In genomic region chr1:37323486-37324377, GRCh38 we compare ENCODE assay signal across 8 cellular contexts.
DNase-seq lines count a peak whose midpoint lies in the region; ATAC-seq and TF ChIP-seq lines count a peak whose summit lies in the region.

No MANE protein-coding gene starts in this region.

- H3K4me3 ChIP-seq in NB4 (ENCODE audit: low read depth, low read length): no peak overlapping the region
- H3K4me3 ChIP-seq in ascending aorta: no peak overlapping the region
- H3K4me3 ChIP-seq in tibial nerve: no peak overlapping the region
- H3K4me3 ChIP-seq in CD8-positive, alpha-beta memory T cell (ENCODE audit: low read length): no peak overlapping the region

- H3K4me1 Mint-ChIP-seq in activated naive CD4-positive, alpha-beta T cell treated with anti-CD3 and anti-CD28 coated beads, Interleukin-2, amount 10 ng/mL, durations not matched to agents 7 days and 5 days: no peaks in the 10 kb centered on the region
- H3K4me1 Mint-ChIP-seq in CD8-positive, alpha-beta memory T cell: no peaks in the 10 kb centered on the region

- H3K36me3 Mint-ChIP-seq in activated naive CD4-positive, alpha-beta T cell treated with anti-CD3 and anti-CD28 coated beads, Interleukin-2, amount 10 ng/mL, durations not matched to agents 7 days and 5 days: no peaks in the 10 kb centered on the region
- H3K36me3 Mint-ChIP-seq in CD8-positive, alpha-beta memory T cell: no peaks in the 10 kb centered on the region

- TF ChIP-seq POLR2A in NB4 (IDR thresholded peaks at IDR 0.05; ENCODE audit: extremely low read depth, insufficient read length) (no peak), tibial nerve (IDR thresholded peaks at IDR 0.05) (no peak)

- H3K4me1 ChIP-seq in ascending aorta (no peaks in the 10 kb centered on the region), tibial nerve (peaks cover 0 to 13% (median 0%) of the 10 kb centered on the region in 4 donors)
- no peaks in the 10 kb centered on the region for H3K4me1 ChIP-seq in CD8-positive, alpha-beta memory T cell (ENCODE audit: insufficient read depth, low read length)

- CTCF ChIA-PET in activated naive CD4-positive, alpha-beta T cell treated with anti-CD3 and anti-CD28 coated beads, Interleukin-2, amount 10 ng/mL, durations not matched to agents 7 days and 5 days (lab: Charles Lee): interaction anchor here (0.6 to 0.7 kb wide), 2 partner anchors 1280 to 1314 kb away, joined by 3 to 5 read pairs; no protein-coding TSS in a partner anchor
- CTCF ChIA-PET in CD8-positive, alpha-beta memory T cell (lab: Charles Lee): interaction anchor here (0.8 kb wide), 1 partner anchor 20 kb away, joined by 3 read pairs; no protein-coding TSS in a partner anchor

- H3K27me3 ChIP-seq in ascending aorta (no peaks in the 10 kb centered on the region), tibial nerve (peaks cover 0 to 20% of the 10 kb centered on the region in 2 donors)
- H3K27me3 ChIP-seq in CD8-positive, alpha-beta memory T cell (ENCODE audit: insufficient read depth, low read length, poor library complexity, severe bottlenecking): peaks cover 12% of the 10 kb centered on the region

- no peak overlapping the region for H3K4me3 Mint-ChIP-seq in activated naive CD4-positive, alpha-beta T cell treated with anti-CD3 and anti-CD28 coated beads, Interleukin-2, amount 10 ng/mL, durations not matched to agents 7 days and 5 days
- H3K4me3 Mint-ChIP-seq in CD8-positive, alpha-beta memory T cell: no peak overlapping the region

- DNase-seq in activated naive CD4-positive, alpha-beta T cell treated with anti-CD3 and anti-CD28 coated beads, Interleukin-2, amount 10 ng/mL, durations not matched to agents 7 days and 5 days: peak; percentile 52
- no peak for DNase-seq in activated naive CD4-positive, alpha-beta T cell (lab: John Stamatoyannopoulos, UW)
- DNase-seq in NB4 (ENCODE audit: low read depth) (peak; percentile 55), ascending aorta (ENCODE audit: low spot score in 2 of 2) (no peak), myocyte (ENCODE audit: low read depth) (peak; percentile 2), tibial nerve (ENCODE audit: low spot score in 2 of 2) (no peak)
- DNase-seq in CD8-positive, alpha-beta memory T cell: no peak

- H3K36me3 ChIP-seq in ascending aorta (no peaks in the 10 kb centered on the region), tibial nerve (no peaks in the 10 kb centered on the region)
- no peaks in the 10 kb centered on the region for H3K36me3 ChIP-seq in CD8-positive, alpha-beta memory T cell (ENCODE audit: insufficient read depth, low read length)

- peaks cover 2% of the 10 kb centered on the region for H3K9me3 Mint-ChIP-seq in activated naive CD4-positive, alpha-beta T cell treated with anti-CD3 and anti-CD28 coated beads, Interleukin-2, amount 10 ng/mL, durations not matched to agents 7 days and 5 days
- H3K9me3 Mint-ChIP-seq in CD8-positive, alpha-beta memory T cell: peaks cover 3 to 10% (median 5%) of the 10 kb centered on the region in 5 donors

- peaks cover 21% of the 10 kb centered on the region for H3K27me3 Mint-ChIP-seq in activated naive CD4-positive, alpha-beta T cell treated with anti-CD3 and anti-CD28 coated beads, Interleukin-2, amount 10 ng/mL, durations not matched to agents 7 days and 5 days
- H3K27me3 Mint-ChIP-seq in CD8-positive, alpha-beta memory T cell: peaks cover 32 to 61% of the 10 kb centered on the region in 2 donors

- TF ChIP-seq EP300 in tibial nerve (IDR thresholded peaks at IDR 0.05): no peak

- H3K27ac Mint-ChIP-seq in activated naive CD4-positive, alpha-beta T cell treated with anti-CD3 and anti-CD28 coated beads, Interleukin-2, amount 10 ng/mL, durations not matched to agents 7 days and 5 days: no peak overlapping the region
- H3K27ac Mint-ChIP-seq in CD8-positive, alpha-beta memory T cell: peak overlapping the region in 1 of 8 donors; percentile 70

- peak; percentile 88 for TF ChIP-seq CTCF in NB4 (IDR thresholded peaks at IDR 0.05; ENCODE audit: low read depth, low read length)
- TF ChIP-seq CTCF in ascending aorta (IDR thresholded peaks at IDR 0.05): peak in 2 of 3 experiments; percentile 17 to 26
- TF ChIP-seq CTCF in tibial nerve (IDR thresholded peaks at IDR 0.05): peak in 1 of 5 experiments; percentile 52

- H3K27ac ChIP-seq in ascending aorta (no peak overlapping the region), tibial nerve (no peak overlapping the region)
- no peak overlapping the region for H3K27ac ChIP-seq in CD8-positive, alpha-beta memory T cell (ENCODE audit: low read depth, low read length)

- 42 to 48% methylated on average over 19 of the region's 19 CpGs for WGBS in tibial nerve, 2 donors

- H3K9me3 ChIP-seq in ascending aorta (no peaks in the 10 kb centered on the region), tibial nerve (peaks cover 0 to 13% (median 0%) of the 10 kb centered on the region in 4 donors)
- no peaks in the 10 kb centered on the region for H3K9me3 ChIP-seq in CD8-positive, alpha-beta memory T cell (ENCODE audit: low read length)

- intact Hi-C loops in ascending aorta (cut with DNase I): no loop called here

- POLR2A ChIA-PET in CD8-positive, alpha-beta memory T cell (lab: Charles Lee): no interaction called here

- ATAC-seq in GM18520 (IDR thresholded peaks at IDR 0.05; ENCODE audit: unreplicated experiment): no peak

Comparison
In these comparisons a context has a peak if more than half of its experiments do, and no peak if none do; other contexts are left out.
1. DNase-seq: peak in activated naive CD4-positive, alpha-beta T cell treated with anti-CD3 and anti-CD28 coated beads, Interleukin-2, amount 10 ng/mL, durations not matched to agents 7 days and 5 days (single experiment), NB4 (single experiment) and myocyte (single experiment); none in activated naive CD4-positive, alpha-beta T cell (0 of 4), ascending aorta (0 of 2), tibial nerve (0 of 2) and CD8-positive, alpha-beta memory T cell (0 of 5).